In the genomic region with DNA sequence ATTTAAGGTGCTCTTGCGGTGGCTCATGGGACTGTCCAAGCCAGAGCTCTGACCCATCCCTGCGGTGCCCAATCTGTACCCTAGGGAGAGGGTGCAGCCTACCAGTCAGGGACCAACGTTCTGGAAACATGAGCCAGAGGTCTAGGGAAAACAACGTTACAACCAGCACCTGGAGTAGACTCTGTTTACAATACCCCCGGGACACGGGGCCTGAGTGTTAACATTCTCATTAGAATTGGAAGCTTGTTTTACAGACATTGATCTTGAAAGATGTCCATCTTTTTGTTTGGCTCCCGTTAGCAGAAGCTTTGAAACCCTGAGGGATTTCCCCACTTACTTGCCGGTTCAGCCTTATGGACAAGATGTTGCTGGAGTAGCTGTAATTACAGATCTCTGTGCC, we compare ENCODE assay signal across 13 cellular contexts.
"Had no signal": no experiment of that assay in that cellular context is flagged by ENCODE, and none has a peak within 500 bp of the region (broad histone marks: within the 10 kb centered on the region; RNA-seq: fewer than 3 reads in every experiment).

No MANE protein-coding gene starts in this region.

- ATAC-seq: activated CD4-positive, alpha-beta T cell treated with anti-CD3 and anti-CD28 coated beads for 36 hours; left lobe of liver; WTC11 had no signal

- DNase-seq: activated CD4-positive, alpha-beta T cell treated with anti-CD3 and anti-CD28 coated beads for 36 hours; activated CD4-positive, alpha-beta T cell treated with anti-CD3 and anti-CD28 coated beads, Interleukin-2, amount 50 U/mL, for 48 hours; dermis blood vessel endothelial cell; effector memory CD4-positive, alpha-beta T cell; foreskin fibroblast; head of caudate nucleus; posterior cingulate gyrus; stimulated activated CD4-positive, alpha-beta T cell treated with anti-CD3 and anti-CD28 coated beads, Interleukin-12 subunit alpha, Interleukin-12 subunit beta, amount 100 ng/mL, for 4 hours; stimulated activated CD4-positive, alpha-beta T cell treated with anti-CD3 and anti-CD28 coated beads, Interleukin-1b, Interleukin-23, amount 100 ng/mL, for 48 hours; stimulated activated CD8-positive, alpha-beta memory T cell treated with anti-CD3 and anti-CD28 coated beads, Interleukin-4, amount 100 ng/mL, for 48 hours; stimulated activated naive CD4-positive, alpha-beta T cell had no signal
